Comparison of ENCODE assay signal across 8 cellular contexts in genomic region chr2:174486614-174487535, GRCh38. TPM values are rescaled to one million over a fixed set of nuclear protein-coding genes. Genes with fewer than 3 reads are reported as not detected.
DNase-seq lines count a peak whose midpoint lies in the region; ATAC-seq and TF ChIP-seq lines count a peak whose summit lies in the region.

A gene with protein sequence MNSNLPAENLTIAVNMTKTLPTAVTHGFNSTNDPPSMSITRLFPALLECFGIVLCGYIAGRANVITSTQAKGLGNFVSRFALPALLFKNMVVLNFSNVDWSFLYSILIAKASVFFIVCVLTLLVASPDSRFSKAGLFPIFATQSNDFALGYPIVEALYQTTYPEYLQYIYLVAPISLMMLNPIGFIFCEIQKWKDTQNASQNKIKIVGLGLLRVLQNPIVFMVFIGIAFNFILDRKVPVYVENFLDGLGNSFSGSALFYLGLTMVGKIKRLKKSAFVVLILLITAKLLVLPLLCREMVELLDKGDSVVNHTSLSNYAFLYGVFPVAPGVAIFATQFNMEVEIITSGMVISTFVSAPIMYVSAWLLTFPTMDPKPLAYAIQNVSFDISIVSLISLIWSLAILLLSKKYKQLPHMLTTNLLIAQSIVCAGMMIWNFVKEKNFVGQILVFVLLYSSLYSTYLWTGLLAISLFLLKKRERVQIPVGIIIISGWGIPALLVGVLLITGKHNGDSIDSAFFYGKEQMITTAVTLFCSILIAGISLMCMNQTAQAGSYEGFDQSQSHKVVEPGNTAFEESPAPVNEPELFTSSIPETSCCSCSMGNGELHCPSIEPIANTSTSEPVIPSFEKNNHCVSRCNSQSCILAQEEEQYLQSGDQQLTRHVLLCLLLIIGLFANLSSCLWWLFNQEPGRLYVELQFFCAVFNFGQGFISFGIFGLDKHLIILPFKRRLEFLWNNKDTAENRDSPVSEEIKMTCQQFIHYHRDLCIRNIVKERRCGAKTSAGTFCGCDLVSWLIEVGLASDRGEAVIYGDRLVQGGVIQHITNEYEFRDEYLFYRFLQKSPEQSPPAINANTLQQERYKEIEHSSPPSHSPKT (minus strand): TSS chr2:174487029. CDS start chr2:174481956, 5,073 bp downstream.

- ATAC-seq in HG03378 (IDR thresholded peaks at IDR 0.05; ENCODE audit: unreplicated experiment): peak; percentile 37

- no peaks in the 10 kb centered on the region for H3K9me3 Mint-ChIP-seq in chondrocyte (ENCODE audit: low read depth)

- H3K4me3 Mint-ChIP-seq in chondrocyte (ENCODE audit: unreplicated experiment): peak within 1 kb of the TSS; percentile 81

- peaks cover 13% of the 10 kb centered on the region for H3K4me1 Mint-ChIP-seq in chondrocyte (ENCODE audit: low read depth)

- TF ChIP-seq POLR2A in GM19099 (IDR thresholded peaks at IDR 0.05; ENCODE audit: extremely low read depth, insufficient read length, low read depth): peak; percentile 71

- H3K27me3 Mint-ChIP-seq in chondrocyte (ENCODE audit: low read depth): no peaks in the 10 kb centered on the region

- TF ChIP-seq CTCF in chondrocyte (IDR thresholded peaks at IDR 0.05): no peak

- DNase-seq in Ammon's horn (ENCODE audit: low spot score) (peak; percentile 99), NCI-H510A (lab: John Stamatoyannopoulos, UW) (peak; percentile 100), chondrocyte (ENCODE audit: low spot score) (peak; percentile 97), kidney glomerular epithelial cell (lab: John Stamatoyannopoulos, UW) (peak; percentile 95)
- peak; percentile 95 for DNase-seq in activated CD4-positive, alpha-beta T cell treated with anti-CD3 and anti-CD28 coated beads for 1 hour
- DNase-seq in stimulated activated CD4-positive, alpha-beta T cell treated with anti-CD3 and anti-CD28 coated beads, Interleukin-15, amount 100 ng/mL, for 48 hours (ENCODE audit: low read depth in 2 of 2): peak; percentile 98 to 100

- H3K27ac Mint-ChIP-seq in chondrocyte (ENCODE audit: unreplicated experiment): peak within 1 kb of the TSS; percentile 96

- H3K36me3 Mint-ChIP-seq in chondrocyte (ENCODE audit: low read depth): no peaks in the 10 kb centered on the region

RNA-seq across cellular contexts. Expression of the gene that starts here (rescaled TPM):
- 11.6 to 15.3 TPM (median 12.8 TPM) in 3 replicates for total RNA-seq in chondrocyte

Comparison
In these comparisons a context has a peak if more than half of its experiments do, and no peak if none do; other contexts are left out.
1. Peak in every context shown above with its lines: DNase-seq and ATAC-seq.